In genomic region chr7:111357691-111358090, GRCh38 we compare ENCODE assay signal across 11 cellular contexts.
A peak's percentile ranks its signal among the peaks of the same experiment; 100 is the strongest.
DNase-seq lines count a peak whose midpoint lies in the region; ATAC-seq and TF ChIP-seq lines count a peak whose summit lies in the region.
"Had no signal": no experiment of that assay in that cellular context is flagged by ENCODE, and none has a peak within 500 bp of the region (broad histone marks: within the 10 kb centered on the region; RNA-seq: fewer than 3 reads in every experiment).

No MANE protein-coding gene starts in this region.

- H3K4me3 ChIP-seq in fibroblast of lung (replicated peaks in 1 of 4; ENCODE audit: control extremely low read depth in 1 of 4, insufficient read depth in 1 of 4, low read depth in 3 of 4, low read length in 4 of 4) (no peak overlapping the region), dorsolateral prefrontal cortex (no peak overlapping the region)

- H3K27ac ChIP-seq in fibroblast of lung (ENCODE audit: insufficient read depth, low read length): no peak overlapping the region
- H3K27ac ChIP-seq in dorsolateral prefrontal cortex: no peak overlapping the region

- TF ChIP-seq CTCF in fibroblast of lung (conservative IDR thresholded peaks at IDR 0.05 in 1 of 2, IDR thresholded peaks at IDR 0.05 in 1 of 2; ENCODE audit: low read depth in 1 of 2, low read length in 2 of 2): no peak
- TF ChIP-seq CTCF in dorsolateral prefrontal cortex (IDR thresholded peaks at IDR 0.05 in 54 of 56, conservative IDR thresholded peaks at IDR 0.05 in 2 of 56; ENCODE audit: low read depth in 1 of 56, partially characterized antibody in 56 of 56): no peak

- H3K4me1 Mint-ChIP-seq in activated naive CD8-positive, alpha-beta T cell treated with anti-CD3 and anti-CD28 coated beads, Interleukin-2, amount 50 U/mL, for 24 hours: peaks cover 2% of the 10 kb centered on the region
- no peaks in the 10 kb centered on the region for H3K4me1 Mint-ChIP-seq in activated naive CD8-positive, alpha-beta T cell treated with anti-CD3 and anti-CD28 coated beads for 36 hours

- H3K27me3 Mint-ChIP-seq in activated naive CD8-positive, alpha-beta T cell treated with anti-CD3 and anti-CD28 coated beads, Interleukin-2, amount 50 U/mL, for 24 hours: no peaks in the 10 kb centered on the region
- no peaks in the 10 kb centered on the region for H3K27me3 Mint-ChIP-seq in activated naive CD8-positive, alpha-beta T cell treated with anti-CD3 and anti-CD28 coated beads for 36 hours
- H3K27me3 Mint-ChIP-seq: naive thymus-derived CD8-positive, alpha-beta T cell had no signal

- no peak overlapping the region for H3K4me3 Mint-ChIP-seq in activated naive CD8-positive, alpha-beta T cell treated with anti-CD3 and anti-CD28 coated beads, Interleukin-2, amount 50 U/mL, for 24 hours
- H3K4me3 Mint-ChIP-seq in activated naive CD8-positive, alpha-beta T cell treated with anti-CD3 and anti-CD28 coated beads for 36 hours: no peak overlapping the region
- H3K4me3 Mint-ChIP-seq: naive thymus-derived CD8-positive, alpha-beta T cell had no signal

- H3K4me1 ChIP-seq in fibroblast of lung (ENCODE audit: control insufficient read depth, extremely low read depth, insufficient read depth, low read length): no peaks in the 10 kb centered on the region

- H3K36me3 ChIP-seq in fibroblast of lung (ENCODE audit: control insufficient read depth, insufficient read depth, low read length): no peaks in the 10 kb centered on the region

- H3K9ac ChIP-seq in fibroblast of lung (ENCODE audit: insufficient read depth, low read length): no peak overlapping the region

- peaks cover 4% of the 10 kb centered on the region for H3K36me3 Mint-ChIP-seq in activated naive CD8-positive, alpha-beta T cell treated with anti-CD3 and anti-CD28 coated beads, Interleukin-2, amount 50 U/mL, for 24 hours (ENCODE audit: low read depth)
- peaks cover 3% of the 10 kb centered on the region for H3K36me3 Mint-ChIP-seq in activated naive CD8-positive, alpha-beta T cell treated with anti-CD3 and anti-CD28 coated beads for 36 hours

- no peak overlapping the region for H2AFZ ChIP-seq in fibroblast of lung (ENCODE audit: low read length)

- ATAC-seq in activated naive CD8-positive, alpha-beta T cell treated with anti-CD3 and anti-CD28 coated beads, Interleukin-2, amount 50 U/mL, for 24 hours: peak; percentile 33
- no peak for ATAC-seq in HG03354 (IDR thresholded peaks at IDR 0.05; ENCODE audit: poor library complexity, severe bottlenecking, unreplicated experiment)
- ATAC-seq: naive thymus-derived CD8-positive, alpha-beta T cell had no signal

- H3K79me2 ChIP-seq in fibroblast of lung (ENCODE audit: control insufficient read depth, insufficient read depth, low read length): no peaks in the 10 kb centered on the region

- H3K27me3 ChIP-seq in fibroblast of lung (ENCODE audit: control insufficient read depth, insufficient read depth, low read length): no peaks in the 10 kb centered on the region
- no peaks in the 10 kb centered on the region for H3K27me3 ChIP-seq in dorsolateral prefrontal cortex

- no peak for DNase-seq in activated naive CD8-positive, alpha-beta T cell treated with anti-CD3 and anti-CD28 coated beads, Interleukin-2, amount 50 U/mL, for 24 hours
- DNase-seq in activated naive CD8-positive, alpha-beta T cell treated with anti-CD3 and anti-CD28 coated beads for 36 hours: no peak
- DNase-seq in SK-MEL-5 (ENCODE audit: low read depth, low spot score) (peak; percentile 52), fibroblast of lung (ENCODE audit: low read depth in 2 of 2) (peak; percentile 32 to 64), dorsolateral prefrontal cortex (no peak), DMS153 treated with DMSO at 0.1 percent for 48 hours (lab: John Stamatoyannopoulos, UW; ENCODE audit: unreplicated experiment) (no peak)
- DNase-seq in activated T-cell treated with anti-CD3 and anti-CD28 coated beads, Interleukin-2, amount 50 U/mL, for 1 hour: no peak
- DNase-seq: kidney; naive thymus-derived CD8-positive, alpha-beta T cell; NCI-H187 had no signal

- no peak overlapping the region for H3K27ac Mint-ChIP-seq in activated naive CD8-positive, alpha-beta T cell treated with anti-CD3 and anti-CD28 coated beads, Interleukin-2, amount 50 U/mL, for 24 hours
- H3K27ac Mint-ChIP-seq in activated naive CD8-positive, alpha-beta T cell treated with anti-CD3 and anti-CD28 coated beads for 36 hours: no peak overlapping the region

- in situ Hi-C loops in SK-MEL-5 (cut with HindIII; ENCODE audit: low pct_unique_long_range_greater_than_20kb, low sequenced_read_pairs): no loop called here

- intact Hi-C loops in dorsolateral prefrontal cortex (cut with DNase I): no loop called here

- no peaks in the 10 kb centered on the region for H4K20me1 ChIP-seq in fibroblast of lung (ENCODE audit: control insufficient read depth, extremely low read depth, insufficient read depth, low read length)

- H3K4me2 ChIP-seq in fibroblast of lung (ENCODE audit: extremely low read depth, insufficient read depth, low read length): peak overlapping the region; percentile 4

- H3K9me3 ChIP-seq in fibroblast of lung (ENCODE audit: control insufficient read depth, insufficient read depth, low read depth, low read length): no peaks in the 10 kb centered on the region

- H3K9me3 Mint-ChIP-seq in activated naive CD8-positive, alpha-beta T cell treated with anti-CD3 and anti-CD28 coated beads, Interleukin-2, amount 50 U/mL, for 24 hours: no peaks in the 10 kb centered on the region
- no peaks in the 10 kb centered on the region for H3K9me3 Mint-ChIP-seq in activated naive CD8-positive, alpha-beta T cell treated with anti-CD3 and anti-CD28 coated beads for 36 hours
- H3K9me3 Mint-ChIP-seq: naive thymus-derived CD8-positive, alpha-beta T cell had no signal

Comparison
In these comparisons a context has a peak if more than half of its experiments do, and no peak if none do; other contexts are left out.
1. DNase-seq: peak in SK-MEL-5 (single experiment) and fibroblast of lung (2 of 2); none in activated naive CD8-positive, alpha-beta T cell treated with anti-CD3 and anti-CD28 coated beads, Interleukin-2, amount 50 U/mL, for 24 hours (single experiment), activated naive CD8-positive, alpha-beta T cell treated with anti-CD3 and anti-CD28 coated beads for 36 hours (single experiment), dorsolateral prefrontal cortex (0 of 10), DMS153 treated with DMSO at 0.1 percent for 48 hours (single experiment) and activated T-cell treated with anti-CD3 and anti-CD28 coated beads, Interleukin-2, amount 50 U/mL, for 1 hour (single experiment).